ENCODE assay signal across 8 cellular contexts in genomic region chrX:133415276-133416105, GRCh38. TPM values are rescaled to one million over a fixed set of nuclear protein-coding genes. Genes with fewer than 3 reads are reported as not detected.
DNase-seq lines count a peak whose midpoint lies in the region; ATAC-seq and TF ChIP-seq lines count a peak whose summit lies in the region.

Gene GPC4 (minus strand): TSS chrX:133415489. CDS start chrX:133414965, 524 bp downstream.

- no peaks in the 10 kb centered on the region for H3K4me1 Mint-ChIP-seq in T-helper 17 cell
- peaks cover 40% of the 10 kb centered on the region for H3K4me1 Mint-ChIP-seq in osteocyte (ENCODE audit: unreplicated experiment)

- H3K36me3 Mint-ChIP-seq in T-helper 17 cell (ENCODE audit: low read depth) (no peaks in the 10 kb centered on the region), osteocyte (ENCODE audit: unreplicated experiment) (peaks cover 1% of the 10 kb centered on the region)

- no peaks in the 10 kb centered on the region for H3K9me3 ChIP-seq in T-helper 17 cell (ENCODE audit: control insufficient read depth, low read length, poor library complexity, severe bottlenecking)

- no peak within 1 kb of the TSS for H3K27ac Mint-ChIP-seq in T-helper 17 cell
- peak within 1 kb of the TSS; percentile 65 for H3K27ac Mint-ChIP-seq in osteocyte (ENCODE audit: unreplicated experiment)

- peaks cover 20% of the 10 kb centered on the region for H3K36me3 ChIP-seq in H7 (replicated peaks; ENCODE audit: control insufficient read depth, insufficient read depth, low read length)

- peak within 1 kb of the TSS; percentile 94 for H3K4me3 ChIP-seq in H7 (ENCODE audit: insufficient read depth, low read depth, low read length)

- peak within 1 kb of the TSS; percentile 51 for H3K27ac ChIP-seq in C4-2B

- H3K27me3 ChIP-seq in H7 (ENCODE audit: control insufficient read depth, insufficient read depth, low read length) = no peaks in the 10 kb centered on the region

- peak; percentile 97 for DNase-seq in H7
- DNase-seq in T-helper 17 cell = no peak
- DNase-seq in germinal center (ENCODE audit: low spot score) = peak; percentile 10
- peak; percentile 90 for DNase-seq in osteocyte (ENCODE audit: extremely low spot score, unreplicated experiment)
- no peak for DNase-seq in DMS153 treated with DMSO at 0.1 percent for 48 hours (lab: John Stamatoyannopoulos, UW; ENCODE audit: unreplicated experiment)
- DNase-seq in KG1 (lab: John Stamatoyannopoulos, UW) = no peak
- no peak for DNase-seq in mesenteric fat pad (ENCODE audit: low spot score)

- no peak for TF ChIP-seq CTCF in C4-2B (conservative IDR thresholded peaks at IDR 0.05)
- TF ChIP-seq CTCF in osteocyte (IDR thresholded peaks at IDR 0.05) = no peak

- H3K27me3 Mint-ChIP-seq in T-helper 17 cell = peaks cover 35% of the 10 kb centered on the region
- H3K27me3 Mint-ChIP-seq in osteocyte (ENCODE audit: unreplicated experiment) = peaks cover 23% of the 10 kb centered on the region

- ATAC-seq in T-helper 17 cell = no peak

- no peaks in the 10 kb centered on the region for H3K9me3 Mint-ChIP-seq in osteocyte (ENCODE audit: unreplicated experiment)

- H3K4me3 Mint-ChIP-seq in T-helper 17 cell = peak within 1 kb of the TSS; percentile 57
- peak within 1 kb of the TSS; percentile 92 for H3K4me3 Mint-ChIP-seq in osteocyte (ENCODE audit: unreplicated experiment)

RNA-seq across cellular contexts. Expression of gene GPC4, which starts in this region (rescaled TPM):
- total RNA-seq in H7 (2014; rRNA removed; shearing (Covaris generic)) = 96.5 and 109 TPM in 2 replicates
- total RNA-seq in T-helper 17 cell (not detected), osteocyte (98.0 and 101 TPM in 2 replicates), mesenteric fat pad (9.5 TPM)

Comparison
In these comparisons a context has a peak if more than half of its experiments do, and no peak if none do; other contexts are left out.
1. RNA of gene GPC4 (total RNA-seq): 98.0 to 101 TPM in osteocyte, 96.5 to 109 TPM in H7 and 9.5 TPM in mesenteric fat pad (single experiment); not detected in T-helper 17 cell; every median in the first group is over 10 times any median in the second.
2. DNase-seq: peak in H7 (single experiment), germinal center (single experiment) and osteocyte (single experiment); none in T-helper 17 cell (0 of 3), DMS153 treated with DMSO at 0.1 percent for 48 hours (single experiment), KG1 (single experiment) and mesenteric fat pad (single experiment).